17 cellular contexts compared by ENCODE assay signal in the genomic region with DNA sequence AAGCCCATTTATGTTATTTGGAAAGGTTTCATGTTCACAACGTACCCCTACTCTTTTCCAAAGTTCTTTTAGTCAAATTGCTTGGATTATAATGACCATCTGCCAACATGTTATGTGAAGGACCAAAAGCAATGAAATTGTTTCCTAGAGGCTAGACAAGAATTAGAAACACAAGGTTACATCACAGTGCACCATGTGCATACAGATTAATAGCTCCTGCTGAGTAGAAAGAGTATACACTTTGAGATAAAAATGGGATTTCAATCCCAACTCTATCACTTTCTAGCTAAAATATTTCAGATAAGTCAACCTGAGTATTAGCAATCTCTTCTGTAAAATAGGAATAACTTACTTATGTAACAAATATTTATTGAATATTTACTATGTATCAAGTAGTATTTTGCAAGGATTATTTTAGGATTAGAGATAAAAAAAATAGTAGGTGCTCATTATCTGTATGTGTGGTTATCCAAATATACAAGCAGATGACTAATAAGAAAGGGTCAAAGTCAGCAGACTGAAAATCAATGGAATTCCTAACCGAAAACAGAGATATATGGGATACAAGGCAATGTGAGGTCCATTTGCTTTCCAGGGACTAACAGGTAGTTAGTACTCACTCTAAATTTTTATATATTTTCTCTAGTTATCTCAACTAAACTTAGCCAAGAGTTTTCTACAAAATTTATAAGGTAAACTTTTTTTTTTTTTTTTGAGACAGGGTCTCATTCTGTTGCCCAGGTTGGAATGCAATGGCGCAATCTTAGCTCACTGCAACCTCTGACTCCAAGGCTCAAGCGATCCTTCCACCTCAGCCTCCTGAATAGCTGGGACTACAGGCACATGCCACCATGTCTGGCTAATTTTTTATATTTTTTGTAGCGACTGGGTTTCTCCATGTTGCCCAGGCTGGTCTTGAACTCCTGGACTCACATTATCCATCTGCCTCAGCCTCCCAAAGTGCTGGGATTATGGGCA.
"Had no signal": no experiment of that assay in that cellular context is flagged by ENCODE, and none has a peak within 500 bp of the region (broad histone marks: within the 10 kb centered on the region; RNA-seq: fewer than 3 reads in every experiment).

No MANE protein-coding gene starts in this region.

- H3K36me3 ChIP-seq: pancreas had no signal

- H3K4me3 Mint-ChIP-seq: activated naive CD8-positive, alpha-beta T cell treated with anti-CD3 and anti-CD28 coated beads for 36 hours; immature natural killer cell; naive thymus-derived CD4-positive, alpha-beta T cell had no signal

- DNase-seq: activated CD4-positive, alpha-beta T cell treated with anti-CD3 and anti-CD28 coated beads, Interleukin-2, amount 50 U/mL, for 48 hours; activated naive CD4-positive, alpha-beta T cell; activated naive CD8-positive, alpha-beta T cell treated with anti-CD3 and anti-CD28 coated beads for 36 hours; amniotic stem cell; body of pancreas; dorsolateral prefrontal cortex; immature natural killer cell; kidney glomerular epithelial cell; left ventricle myocardium superior; mesenchymal stem cell; mucosa of descending colon; naive thymus-derived CD4-positive, alpha-beta T cell; pancreas; sigmoid colon; spleen; stimulated activated naive CD4-positive, alpha-beta T cell; T-helper 2 cell had no signal

- ATAC-seq: body of pancreas; left ventricle myocardium superior; mucosa of descending colon; naive thymus-derived CD4-positive, alpha-beta T cell; pancreas had no signal

- H3K9me3 Mint-ChIP-seq: activated naive CD8-positive, alpha-beta T cell treated with anti-CD3 and anti-CD28 coated beads for 36 hours; immature natural killer cell; naive thymus-derived CD4-positive, alpha-beta T cell had no signal

- H3K27ac ChIP-seq: body of pancreas, dorsolateral prefrontal cortex, pancreas, sigmoid colon had no signal

- H3K27me3 Mint-ChIP-seq: activated naive CD8-positive, alpha-beta T cell treated with anti-CD3 and anti-CD28 coated beads for 36 hours; naive thymus-derived CD4-positive, alpha-beta T cell had no signal

- H3K9me3 ChIP-seq: body of pancreas, mucosa of descending colon, pancreas, sigmoid colon, spleen had no signal

- H3K27me3 ChIP-seq: body of pancreas, dorsolateral prefrontal cortex, pancreas, sigmoid colon, spleen had no signal

- H3K4me3 ChIP-seq: body of pancreas, dorsolateral prefrontal cortex, mucosa of descending colon, pancreas, sigmoid colon, spleen had no signal

- H3K4me1 ChIP-seq: body of pancreas, sigmoid colon had no signal

- H3K27ac Mint-ChIP-seq: activated naive CD8-positive, alpha-beta T cell treated with anti-CD3 and anti-CD28 coated beads for 36 hours; naive thymus-derived CD4-positive, alpha-beta T cell had no signal
